18 cellular contexts compared by ENCODE assay signal in genomic region chr2:23585218-23585945, GRCh38.
DNase-seq lines count a peak whose midpoint lies in the region; ATAC-seq and TF ChIP-seq lines count a peak whose summit lies in the region.
"Had no signal": no experiment of that assay in that cellular context is flagged by ENCODE, and none has a peak within 500 bp of the region (broad histone marks: within the 10 kb centered on the region; RNA-seq: fewer than 3 reads in every experiment).

No MANE protein-coding gene starts in this region.

- H3K36me3 ChIP-seq in A673 (ENCODE audit: insufficient read depth, low read length, poor library complexity, severe bottlenecking) (no peaks in the 10 kb centered on the region), neural progenitor cell (no peaks in the 10 kb centered on the region), Karpas-422 (ENCODE audit: insufficient read depth, low read length) (no peaks in the 10 kb centered on the region)
- H3K36me3 ChIP-seq: left lung, right atrium auricular region had no signal

- peaks cover 60% of the 10 kb centered on the region for H3K4me1 Mint-ChIP-seq in brain
- peaks cover 49% of the 10 kb centered on the region for H3K4me1 Mint-ChIP-seq in neural progenitor cell

- no peak for TF ChIP-seq CTCF in A673 (conservative IDR thresholded peaks at IDR 0.05; ENCODE audit: low read depth, low read length)
- TF ChIP-seq CTCF in brain (conservative IDR thresholded peaks at IDR 0.05) = no peak
- no peak for TF ChIP-seq CTCF in neural progenitor cell (IDR thresholded peaks at IDR 0.05)

- BruUV-seq in A673 (replicated peaks; lab: Mats Ljungman, UMichigan) = no TSS peak

- H3K9me3 ChIP-seq in A673 (ENCODE audit: low read depth, low read length, poor library complexity, severe bottlenecking) (no peaks in the 10 kb centered on the region), neural progenitor cell (ENCODE audit: low read depth) (no peaks in the 10 kb centered on the region), Karpas-422 (ENCODE audit: low read length) (no peaks in the 10 kb centered on the region)
- H3K9me3 ChIP-seq: Caco-2, left lung, right atrium auricular region had no signal

- H2AFZ ChIP-seq in neural progenitor cell (replicated peaks) = no peak overlapping the region
- no peak overlapping the region for H2AFZ ChIP-seq in Karpas-422 (ENCODE audit: low read length)

- H3K4me3 Mint-ChIP-seq in brain (peak overlapping the region in 1 of 5 experiments; percentile 15), neural progenitor cell (no peak overlapping the region)
- H3K4me3 Mint-ChIP-seq: activated T-cell treated with anti-CD3 and anti-CD28 coated beads, Interleukin-2, amount 50 U/mL, for 24 hours; naive thymus-derived CD4-positive, alpha-beta T cell had no signal

- H3F3A ChIP-seq in neural progenitor cell (ENCODE audit: low read depth) = no peaks in the 10 kb centered on the region

- no peaks in the 10 kb centered on the region for H3K9me2 ChIP-seq in Karpas-422 (replicated peaks; ENCODE audit: insufficient read depth, low read length)

- no peak overlapping the region for H3K4me3 ChIP-seq in A673 (ENCODE audit: low read depth, low read length, poor library complexity, severe bottlenecking)
- no peak overlapping the region for H3K4me3 ChIP-seq in neural progenitor cell
- H3K4me3 ChIP-seq in Karpas-422 (ENCODE audit: low read length) = no peak overlapping the region
- H3K4me3 ChIP-seq: left lung, right atrium auricular region had no signal

- H3K27ac Mint-ChIP-seq in brain (peak overlapping the region in 4 of 5 experiments; percentile 36 to 90 (median 75)), neural progenitor cell (peak overlapping the region; percentile 65)
- H3K27ac Mint-ChIP-seq: activated T-cell treated with anti-CD3 and anti-CD28 coated beads, Interleukin-2, amount 50 U/mL, for 24 hours; naive thymus-derived CD4-positive, alpha-beta T cell had no signal

- intact Hi-C loops in A673 (cut with micrococcal nuclease; ENCODE audit: unreplicated experiment) = no loop called here

- no peak overlapping the region for H3K9ac ChIP-seq in neural progenitor cell
- H3K9ac ChIP-seq in Karpas-422 (ENCODE audit: low read length) = no peak overlapping the region

- POLR2A ChIA-PET in A673 (lab: Charles Lee; ENCODE audit: low non-redundant PET) = no interaction called here

- H3K27ac ChIP-seq in A673 (ENCODE audit: low read depth, low read length, poor library complexity, severe bottlenecking) = peak overlapping the region; percentile 42
- no peak overlapping the region for H3K27ac ChIP-seq in neural progenitor cell
- H3K27ac ChIP-seq in Karpas-422 (ENCODE audit: low read length) = no peak overlapping the region
- H3K27ac ChIP-seq: left lung, right atrium auricular region had no signal

- ATAC-seq in HG03520 (IDR thresholded peaks at IDR 0.05; ENCODE audit: unreplicated experiment) = no peak
- ATAC-seq: left lung; naive thymus-derived CD4-positive, alpha-beta T cell had no signal

- CTCF ChIA-PET in A673 (lab: Charles Lee) = no interaction called here

- no peaks in the 10 kb centered on the region for H3K36me3 Mint-ChIP-seq in brain
- H3K36me3 Mint-ChIP-seq in neural progenitor cell = peaks cover 3% of the 10 kb centered on the region

- H3K9me3 Mint-ChIP-seq in brain (no peaks in the 10 kb centered on the region), neural progenitor cell (no peaks in the 10 kb centered on the region)
- H3K9me3 Mint-ChIP-seq: activated T-cell treated with anti-CD3 and anti-CD28 coated beads, Interleukin-2, amount 50 U/mL, for 24 hours had no signal

- DNase-seq in A673 (ENCODE audit: low spot score) = peak; percentile 24
- DNase-seq in NCI-H2081 (lab: John Stamatoyannopoulos, UW) = peak; percentile 82 to 92
- DNase-seq in neural progenitor cell (ENCODE audit: low spot score) = no peak
- DNase-seq in Karpas-422 = no peak
- DNase-seq in C1 segment of cervical spinal cord (lab: John Stamatoyannopoulos, UW) = no peak
- DNase-seq in midbrain (lab: John Stamatoyannopoulos, UW) = no peak
- DNase-seq: activated CD4-positive, alpha-beta T cell treated with anti-CD3 and anti-CD28 coated beads for 4 hours; activated T-cell treated with anti-CD3 and anti-CD28 coated beads, Interleukin-2, amount 50 U/mL, for 24 hours; Caco-2; left lung; naive thymus-derived CD4-positive, alpha-beta T cell; NCI-H1048; NCI-H774; stimulated activated CD4-positive, alpha-beta T cell treated with anti-CD3 and anti-CD28 coated beads, Interleukin-2, amount 100 ng/mL, for 24 hours; T-helper 2 cell had no signal

- H3K27me3 Mint-ChIP-seq in brain (peaks cover 3% of the 10 kb centered on the region), neural progenitor cell (ENCODE audit: insufficient read depth, low read depth) (peaks cover 2% of the 10 kb centered on the region)
- H3K27me3 Mint-ChIP-seq: activated T-cell treated with anti-CD3 and anti-CD28 coated beads, Interleukin-2, amount 50 U/mL, for 24 hours had no signal

- H3K79me2 ChIP-seq in neural progenitor cell (ENCODE audit: low read depth) (no peaks in the 10 kb centered on the region), Karpas-422 (ENCODE audit: low read length) (no peaks in the 10 kb centered on the region)

- H3K4me1 ChIP-seq in A673 (ENCODE audit: insufficient read depth, low read length, poor library complexity, severe bottlenecking) (peaks cover 38% of the 10 kb centered on the region), neural progenitor cell (peaks cover 9% of the 10 kb centered on the region), Karpas-422 (ENCODE audit: low read length) (no peaks in the 10 kb centered on the region)
- H3K4me1 ChIP-seq: Caco-2, left lung had no signal

- no peak overlapping the region for H3K4me2 ChIP-seq in neural progenitor cell
- H3K4me2 ChIP-seq in Karpas-422 (ENCODE audit: low read depth, low read length, poor library complexity, severe bottlenecking) = no peak overlapping the region

- no peaks in the 10 kb centered on the region for H4K20me1 ChIP-seq in neural progenitor cell (ENCODE audit: low read depth)
- peaks cover 19% of the 10 kb centered on the region for H4K20me1 ChIP-seq in Karpas-422 (ENCODE audit: insufficient read depth, low read depth, low read length)

- H3K27me3 ChIP-seq in A673 (replicated peaks; ENCODE audit: insufficient read depth, low read depth, low read length, poor library complexity) = no peaks in the 10 kb centered on the region
- no peaks in the 10 kb centered on the region for H3K27me3 ChIP-seq in neural progenitor cell
- no peaks in the 10 kb centered on the region for H3K27me3 ChIP-seq in Karpas-422 (ENCODE audit: low read length)
- H3K27me3 ChIP-seq: left lung, right atrium auricular region had no signal

Comparison
In these comparisons a context has a peak if more than half of its experiments do, and no peak if none do; other contexts are left out.
1. DNase-seq: peak in A673 (single experiment) and NCI-H2081 (2 of 2); none in neural progenitor cell (single experiment), Karpas-422 (single experiment), C1 segment of cervical spinal cord (0 of 14) and midbrain (single experiment).